In genomic region chr22:36028646-36029405, GRCh38 we compare ENCODE assay signal across 8 cellular contexts. TPM values are rescaled to one million over a fixed set of nuclear protein-coding genes. Genes with fewer than 3 reads are reported as not detected.
DNase-seq lines count a peak whose midpoint lies in the region; ATAC-seq, FAIRE-seq and TF ChIP-seq lines count a peak whose summit lies in the region.

RBFOX2 (minus strand) TSS chr22:36028824; CDS start chr22:36028425, 399 bp downstream.

- H3K36me3 ChIP-seq in HEK293 (ENCODE audit: control insufficient read depth in 2 of 2, insufficient read depth in 1 of 2, low read length in 2 of 2) (peaks cover 0 to 7% of the 10 kb centered on the region in 2 experiments; a peak in 2 of 3 replicates), small intestine (ENCODE audit: control insufficient read depth in 2 of 2, insufficient read depth in 2 of 2, low read length in 2 of 2) (no peaks in the 10 kb centered on the region)

- no peaks in the 10 kb centered on the region for H3K27me3 ChIP-seq in small intestine (ENCODE audit: control insufficient read depth in 2 of 2, insufficient read depth in 2 of 2, low read length in 2 of 2)

- 1 to 2% (median 1%) methylated on average over 39 to 74 of the region's 74 CpGs for WGBS in small intestine, 3 donors

- H3K27ac ChIP-seq in HEK293 (ENCODE audit: extremely low read depth, low read depth, low read length) (peak within 1 kb of the TSS; percentile 77; the same call in 1 of the 2 replicates), small intestine (ENCODE audit: low read depth in 1 of 2, low read length in 1 of 2) (peak within 1 kb of the TSS; percentile 78 to 86)

- no peak for TF ChIP-seq CTCF in HEK293 (tag by site-specific recombination; IDR thresholded peaks at IDR 0.05)

- POLR2A ChIA-PET in HEK293 (lab: Yijun Ruan, JAX), result interaction anchor here (0.6 to 3.1 kb wide), 25 partner anchors 10 to 344 kb away, joined by 3 to 27 read pairs (median 4); no protein-coding TSS in a partner anchor

- no peak for ATAC-seq in HG03135 (IDR thresholded peaks at IDR 0.05; ENCODE audit: unreplicated experiment)

- H3K4me1 ChIP-seq in HEK293 (ENCODE audit: control insufficient read depth, insufficient read depth, low read length), result peaks cover 9% of the 10 kb centered on the region
- peaks cover 0 to 2% of the 10 kb centered on the region in 2 donors for H3K4me1 ChIP-seq in small intestine (ENCODE audit: control insufficient read depth in 2 of 2, insufficient read depth in 1 of 2, low read depth in 1 of 2, low read length in 1 of 2)

- no peak for FAIRE-seq in small intestine (lab: Jason Lieb, UNC)

- H3K4me3 ChIP-seq in HEK293 (ENCODE audit: low read depth, low read length) (peak within 1 kb of the TSS; percentile 84), small intestine (ENCODE audit: low read depth in 1 of 2, low read length in 2 of 2) (peak within 1 kb of the TSS; percentile 74 to 98)

- CTCF ChIA-PET in HEK293 (lab: Yijun Ruan, JAX), result interaction anchor here (1.0 to 2.9 kb wide), 6 partner anchors 10 to 106 kb away, joined by 3 to 44 read pairs (median 4); no protein-coding TSS in a partner anchor

- peak; percentile 92 for DNase-seq in Ammon's horn (ENCODE audit: low spot score)
- peak; percentile 91 for DNase-seq in NCI-H345 (lab: John Stamatoyannopoulos, UW)
- peak; percentile 61 for DNase-seq in activated CD4-positive, CD25-positive, alpha-beta regulatory T cell treated with anti-CD3 and anti-CD28 coated beads, Interleukin-2, amount 50 U/mL, for 72 hours
- peak; percentile 92 for DNase-seq in cerebellar cortex (ENCODE audit: low spot score)
- peak; percentile 89 for DNase-seq in inferior parietal cortex (ENCODE audit: extremely low spot score)
- DNase-seq in small intestine, result peak; percentile 96

- no peaks in the 10 kb centered on the region for H3K9me3 ChIP-seq in HEK293 (ENCODE audit: control insufficient read depth, insufficient read depth, low read depth, low read length)
- H3K9me3 ChIP-seq in small intestine (ENCODE audit: control insufficient read depth, low read depth), result no peaks in the 10 kb centered on the region

TF ChIP-seq in HEK293, 187 proteins besides CTCF, POLR2A, EP300 and RAD21 (continues in another document):
- TF ChIP-seq ZNF664 (tag by site-specific recombination; IDR thresholded peaks at IDR 0.05), result no peak
- TF ChIP-seq WT1 (tag by site-specific recombination; IDR thresholded peaks at IDR 0.05), result peak; percentile 69
- peak; percentile 48; the same call in 1 of the 2 replicates for TF ChIP-seq KLF16 (tag by site-specific recombination; IDR thresholded peaks at IDR 0.05)
- no peak for TF ChIP-seq OVOL3 (tag by site-specific recombination; IDR thresholded peaks at IDR 0.05)
- 0 out of 2 replicates have a peak, but pooled peaks have one; percentile 21 for TF ChIP-seq ZNF561 (tag by site-specific recombination; IDR thresholded peaks at IDR 0.05; ENCODE audit: borderline replicate concordance)
- TF ChIP-seq, protein P1, sequence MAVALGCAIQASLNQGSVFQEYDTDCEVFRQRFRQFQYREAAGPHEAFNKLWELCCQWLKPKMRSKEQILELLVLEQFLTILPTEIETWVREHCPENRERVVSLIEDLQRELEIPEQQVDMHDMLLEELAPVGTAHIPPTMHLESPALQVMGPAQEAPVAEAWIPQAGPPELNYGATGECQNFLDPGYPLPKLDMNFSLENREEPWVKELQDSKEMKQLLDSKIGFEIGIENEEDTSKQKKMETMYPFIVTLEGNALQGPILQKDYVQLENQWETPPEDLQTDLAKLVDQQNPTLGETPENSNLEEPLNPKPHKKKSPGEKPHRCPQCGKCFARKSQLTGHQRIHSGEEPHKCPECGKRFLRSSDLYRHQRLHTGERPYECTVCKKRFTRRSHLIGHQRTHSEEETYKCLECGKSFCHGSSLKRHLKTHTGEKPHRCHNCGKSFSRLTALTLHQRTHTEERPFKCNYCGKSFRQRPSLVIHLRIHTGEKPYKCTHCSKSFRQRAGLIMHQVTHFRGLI (tag by site-specific recombination; IDR thresholded peaks at IDR 0.05), result no peak
- no peak for TF ChIP-seq ZNF169 (tag by site-specific recombination; IDR thresholded peaks at IDR 0.05)
- peak; percentile 90 for TF ChIP-seq EGR2 (tag by site-specific recombination; IDR thresholded peaks at IDR 0.05; ENCODE audit: low read depth)
- no peak for TF ChIP-seq ZNF621 (tag by site-specific recombination; IDR thresholded peaks at IDR 0.05)
- TF ChIP-seq MEIS1 (CRISPR knock-in tag; IDR thresholded peaks at IDR 0.05; ENCODE audit: borderline replicate concordance), result no peak
- TF ChIP-seq ZNF341 (tag by site-specific recombination; IDR thresholded peaks at IDR 0.05; ENCODE audit: low read depth), result peak; percentile 45; the same call in 1 of the 2 replicates
- TF ChIP-seq, protein P2, sequence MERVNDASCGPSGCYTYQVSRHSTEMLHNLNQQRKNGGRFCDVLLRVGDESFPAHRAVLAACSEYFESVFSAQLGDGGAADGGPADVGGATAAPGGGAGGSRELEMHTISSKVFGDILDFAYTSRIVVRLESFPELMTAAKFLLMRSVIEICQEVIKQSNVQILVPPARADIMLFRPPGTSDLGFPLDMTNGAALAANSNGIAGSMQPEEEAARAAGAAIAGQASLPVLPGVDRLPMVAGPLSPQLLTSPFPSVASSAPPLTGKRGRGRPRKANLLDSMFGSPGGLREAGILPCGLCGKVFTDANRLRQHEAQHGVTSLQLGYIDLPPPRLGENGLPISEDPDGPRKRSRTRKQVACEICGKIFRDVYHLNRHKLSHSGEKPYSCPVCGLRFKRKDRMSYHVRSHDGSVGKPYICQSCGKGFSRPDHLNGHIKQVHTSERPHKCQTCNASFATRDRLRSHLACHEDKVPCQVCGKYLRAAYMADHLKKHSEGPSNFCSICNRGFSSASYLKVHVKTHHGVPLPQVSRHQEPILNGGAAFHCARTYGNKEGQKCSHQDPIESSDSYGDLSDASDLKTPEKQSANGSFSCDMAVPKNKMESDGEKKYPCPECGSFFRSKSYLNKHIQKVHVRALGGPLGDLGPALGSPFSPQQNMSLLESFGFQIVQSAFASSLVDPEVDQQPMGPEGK (tag by site-specific recombination; IDR thresholded peaks at IDR 0.05), result peak; percentile 91
- no peak for TF ChIP-seq ZFP37 (tag by site-specific recombination; IDR thresholded peaks at IDR 0.05)
- peak; percentile 36 for TF ChIP-seq OSR2 (tag by site-specific recombination; IDR thresholded peaks at IDR 0.05)
- TF ChIP-seq ZNF398 (tag by site-specific recombination; IDR thresholded peaks at IDR 0.05), result peak; percentile 91
- peak; percentile 59 for TF ChIP-seq ZNF366 (tag by site-specific recombination; conservative IDR thresholded peaks at IDR 0.05)
- peak; percentile 95 for TF ChIP-seq ZFHX2 (tag by site-specific recombination; conservative IDR thresholded peaks at IDR 0.05)
- TF ChIP-seq, protein P3, sequence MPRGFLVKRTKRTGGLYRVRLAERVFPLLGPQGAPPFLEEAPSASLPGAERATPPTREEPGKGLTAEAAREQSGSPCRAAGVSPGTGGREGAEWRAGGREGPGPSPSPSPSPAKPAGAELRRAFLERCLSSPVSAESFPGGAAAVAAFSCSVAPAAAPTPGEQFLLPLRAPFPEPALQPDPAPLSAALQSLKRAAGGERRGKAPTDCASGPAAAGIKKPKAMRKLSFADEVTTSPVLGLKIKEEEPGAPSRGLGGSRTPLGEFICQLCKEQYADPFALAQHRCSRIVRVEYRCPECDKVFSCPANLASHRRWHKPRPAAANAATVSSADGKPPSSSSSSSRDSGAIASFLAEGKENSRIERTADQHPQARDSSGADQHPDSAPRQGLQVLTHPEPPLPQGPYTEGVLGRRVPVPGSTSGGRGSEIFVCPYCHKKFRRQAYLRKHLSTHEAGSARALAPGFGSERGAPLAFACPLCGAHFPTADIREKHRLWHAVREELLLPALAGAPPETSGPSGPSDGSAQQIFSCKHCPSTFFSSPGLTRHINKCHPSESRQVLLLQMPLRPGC (tag by site-specific recombination; IDR thresholded peaks at IDR 0.05), result no peak
- TF ChIP-seq SP2 (tag by site-specific recombination; IDR thresholded peaks at IDR 0.05), result peak; percentile 91
- TF ChIP-seq SP3 (tag by site-specific recombination; IDR thresholded peaks at IDR 0.05), result peak; percentile 72
- peak; percentile 84 for TF ChIP-seq GLIS2 (tag by site-specific recombination; IDR thresholded peaks at IDR 0.05)
- no peak for TF ChIP-seq ZNF426 (tag by site-specific recombination; IDR thresholded peaks at IDR 0.05)
- no peak for TF ChIP-seq KLF7 (tag by site-specific recombination; IDR thresholded peaks at IDR 0.05; ENCODE audit: borderline replicate concordance)
- no peak for TF ChIP-seq HOXA7 (CRISPR knock-in tag; IDR thresholded peaks at IDR 0.05; ENCODE audit: borderline replicate concordance)
- no peak for TF ChIP-seq ZSCAN5A (tag by site-specific recombination; IDR thresholded peaks at IDR 0.05)
- TF ChIP-seq ZNF571 (tag by site-specific recombination; IDR thresholded peaks at IDR 0.05), result no peak
- TF ChIP-seq ZNF558 (tag by site-specific recombination; IDR thresholded peaks at IDR 0.05), result no peak

RNA-seq across cellular contexts. Expression of gene RBFOX2, which starts in this region (rescaled TPM):
- polyA plus RNA-seq in small intestine, result 10 to 100 TPM; 12.3 to 34.7 (median 13.0) TPM
